In genomic region chr14:99679996-99680395, GRCh38 we compare ENCODE assay signal across 21 cellular contexts. TPM values are rescaled to one million over a fixed set of nuclear protein-coding genes. Genes with fewer than 3 reads are reported as not detected.
A peak's percentile ranks its signal among the peaks of the same experiment; 100 is the strongest.
DNase-seq lines count a peak whose midpoint lies in the region; ATAC-seq lines count a peak whose summit lies in the region.
"Had no signal": no experiment of that assay in that cellular context is flagged by ENCODE, and none has a peak within 500 bp of the region (broad histone marks: within the 10 kb centered on the region; RNA-seq: fewer than 3 reads in every experiment).

No MANE protein-coding gene starts in this region.

- no peaks in the 10 kb centered on the region for H3K27me3 ChIP-seq in neuronal stem cell (ENCODE audit: control insufficient read depth in 3 of 3, insufficient read depth in 3 of 3, low read depth in 1 of 3, low read length in 3 of 3)
- H3K27me3 ChIP-seq: BE2C; BLaER1 treated with 17β-estradiol and CSF1 and Interleukin-3, amounts not matched to agents 10 nM and 100 nM had no signal

- no peak overlapping the region for H2AFZ ChIP-seq in neuronal stem cell (ENCODE audit: low read length)
- H2AFZ ChIP-seq: GM23248 had no signal

- H3K4me1 Mint-ChIP-seq in activated CD4-positive, alpha-beta T cell treated with anti-CD3 and anti-CD28 coated beads, Interleukin-2, amount 10 ng/mL, durations not matched to agents 7 days and 5 days: peaks cover 15% of the 10 kb centered on the region

- H3K4me3 ChIP-seq in neuronal stem cell (ENCODE audit: low read length in 2 of 2): no peak overlapping the region
- H3K4me3 ChIP-seq: BLaER1 treated with 17β-estradiol and CSF1 and Interleukin-3, amounts not matched to agents 10 nM and 100 nM; GM12878; GM23248 had no signal

- no peak overlapping the region for H3K9ac ChIP-seq in neuronal stem cell (ENCODE audit: low read depth, low read length, poor library complexity)
- H3K9ac ChIP-seq: BLaER1 treated with 17β-estradiol and CSF1 and Interleukin-3, amounts not matched to agents 10 nM and 100 nM; GM23248 had no signal

- no peak overlapping the region for H3K27ac ChIP-seq in neuronal stem cell (replicated peaks; ENCODE audit: low read length)
- H3K27ac ChIP-seq: 22Rv1; BLaER1 treated with 17β-estradiol and CSF1 and Interleukin-3, amounts not matched to agents 10 nM and 100 nM; GM23248 had no signal

- no peak overlapping the region for H3K4me2 ChIP-seq in neuronal stem cell (ENCODE audit: insufficient read depth, low read length, poor library complexity, severe bottlenecking)
- H3K4me2 ChIP-seq: BLaER1 treated with 17β-estradiol and CSF1 and Interleukin-3, amounts not matched to agents 10 nM and 100 nM had no signal

- H2BK15ac ChIP-seq in neuronal stem cell (ENCODE audit: low read length): no peak overlapping the region

- H3K4me3 Mint-ChIP-seq in activated CD4-positive, alpha-beta T cell treated with anti-CD3 and anti-CD28 coated beads, Interleukin-2, amount 10 ng/mL, durations not matched to agents 7 days and 5 days: no peak overlapping the region
- H3K4me3 Mint-ChIP-seq: CD14-positive monocyte; CD4-positive, alpha-beta T cell had no signal

- H3K27me3 Mint-ChIP-seq in activated CD4-positive, alpha-beta T cell treated with anti-CD3 and anti-CD28 coated beads, Interleukin-2, amount 10 ng/mL, durations not matched to agents 7 days and 5 days: peaks cover 5% of the 10 kb centered on the region

- peaks cover 3% of the 10 kb centered on the region for H3K79me1 ChIP-seq in neuronal stem cell (ENCODE audit: low read depth, low read length)

- no peak overlapping the region for H4K91ac ChIP-seq in neuronal stem cell (ENCODE audit: low read depth, low read length, poor library complexity)

- H3K14ac ChIP-seq in neuronal stem cell (ENCODE audit: low read length): no peak overlapping the region

- peak overlapping the region; percentile 46 for H2BK12ac ChIP-seq in neuronal stem cell (ENCODE audit: low read length)

- no peak overlapping the region for H4K8ac ChIP-seq in neuronal stem cell (ENCODE audit: low read depth, low read length)

- no peak overlapping the region for H3K18ac ChIP-seq in neuronal stem cell (ENCODE audit: low read length)

- WGBS in neuronal stem cell (ENCODE audit: extremely low coverage in 2 of 2, insufficient read length in 2 of 2, insufficient replicate concordance in 1 of 2), 2 donors: no CpG with 5 or more reads among the region's 5 CpGs

- ATAC-seq in HG03571 (IDR thresholded peaks at IDR 0.05; ENCODE audit: unreplicated experiment): no peak
- ATAC-seq: GM12878, HCT116 had no signal

- H3K36me3 Mint-ChIP-seq in activated CD4-positive, alpha-beta T cell treated with anti-CD3 and anti-CD28 coated beads, Interleukin-2, amount 10 ng/mL, durations not matched to agents 7 days and 5 days (ENCODE audit: low read depth): no peaks in the 10 kb centered on the region
- H3K36me3 Mint-ChIP-seq: CD14-positive monocyte had no signal

- H2BK120ac ChIP-seq in neuronal stem cell (ENCODE audit: low read depth, low read length): no peak overlapping the region

- H3K9me3 ChIP-seq in neuronal stem cell (replicated peaks in 1 of 2; ENCODE audit: control insufficient read depth in 2 of 2, insufficient read depth in 1 of 2, low read depth in 1 of 2, low read length in 2 of 2): peaks cover 13 to 22% of the 10 kb centered on the region in 2 donors
- H3K9me3 ChIP-seq: BE2C had no signal

- no peak overlapping the region for H2AK5ac ChIP-seq in neuronal stem cell (ENCODE audit: low read depth, low read length)

- POLR2A ChIA-PET in activated CD4-positive, alpha-beta T cell treated with anti-CD3 and anti-CD28 coated beads, Interleukin-2, amount 10 ng/mL, durations not matched to agents 7 days and 5 days (lab: Charles Lee): no interaction called here

- CTCF ChIA-PET in activated CD4-positive, alpha-beta T cell treated with anti-CD3 and anti-CD28 coated beads, Interleukin-2, amount 10 ng/mL, durations not matched to agents 7 days and 5 days (lab: Charles Lee): no interaction called here

- peak; percentile 57 for DNase-seq in activated effector memory CD4-positive, alpha-beta T cell treated with anti-CD3 and anti-CD28 coated beads, Interleukin-2, amount 50 U/mL, for 16 hours
- DNase-seq in activated effector memory CD4-positive, alpha-beta T cell treated with Interleukin-2 at 50 U/mL for 16 hours: no peak
- DNase-seq in islet precursor cell: peak; percentile 36
- no peak for DNase-seq in neuronal stem cell (ENCODE audit: low spot score)
- DNase-seq in AML-193 (lab: John Stamatoyannopoulos, UW): no peak
- DNase-seq in activated CD4-positive, alpha-beta T cell treated with anti-CD3 and anti-CD28 coated beads, Interleukin-2, amount 10 ng/mL, durations not matched to agents 7 days and 5 days: no peak
- DNase-seq: BE2C; CD4-positive, alpha-beta T cell; DMS 273 treated with DMSO at 0.1 percent for 48 hours; DMS79; EL; GDM1; GM23248; H7 had no signal

- no peak overlapping the region for H3K23ac ChIP-seq in neuronal stem cell (ENCODE audit: low read depth, low read length, poor library complexity)

- no peak overlapping the region for H3K27ac Mint-ChIP-seq in activated CD4-positive, alpha-beta T cell treated with anti-CD3 and anti-CD28 coated beads, Interleukin-2, amount 10 ng/mL, durations not matched to agents 7 days and 5 days
- H3K27ac Mint-ChIP-seq: CD4-positive, alpha-beta T cell; CD8-positive, alpha-beta memory T cell had no signal

- H3K4me1 ChIP-seq in neuronal stem cell (ENCODE audit: control insufficient read depth in 2 of 2, insufficient read depth in 1 of 2, low read depth in 1 of 2, low read length in 2 of 2): peaks cover 7 to 10% of the 10 kb centered on the region in 2 donors
- H3K4me1 ChIP-seq: BE2C had no signal

- no peaks in the 10 kb centered on the region for H3K9me3 Mint-ChIP-seq in activated CD4-positive, alpha-beta T cell treated with anti-CD3 and anti-CD28 coated beads, Interleukin-2, amount 10 ng/mL, durations not matched to agents 7 days and 5 days
- H3K9me3 Mint-ChIP-seq: CD4-positive, alpha-beta T cell had no signal

- H3K36me3 ChIP-seq in neuronal stem cell (replicated peaks in 1 of 2; ENCODE audit: control insufficient read depth in 2 of 2, insufficient read depth in 2 of 2, low read length in 2 of 2): peaks cover 0 to 2% of the 10 kb centered on the region in 2 donors
- H3K36me3 ChIP-seq: BE2C had no signal

- no peak overlapping the region for H3K4ac ChIP-seq in neuronal stem cell (ENCODE audit: low read length)

- no peak overlapping the region for H2BK5ac ChIP-seq in neuronal stem cell (ENCODE audit: low read length)

RNA-seq across cellular contexts. Expression of gene CYP46A1, which starts 4.1 kb away (rescaled TPM):
- polyA plus RNA-seq in neuronal stem cell (2013, experiment 1 of 2): 1.5 TPM
- 1.6 TPM for polyA plus RNA-seq in neuronal stem cell (2013, experiment 2 of 2)
- total RNA-seq in activated CD4-positive, alpha-beta T cell treated with anti-CD3 and anti-CD28 coated beads, Interleukin-2, amount 10 ng/mL, durations not matched to agents 7 days and 5 days: under 1 TPM; 0.12 to 0.20 TPM
- total RNA-seq: GM12878 had no signal
- polyA plus RNA-seq: CD14-positive monocyte; CD8-positive, alpha-beta memory T cell had no signal

RNA-seq across cellular contexts. Expression of gene HHIPL1, which starts 35.1 kb away (rescaled TPM):
- 0.67 TPM for polyA plus RNA-seq in neuronal stem cell (2013, experiment 1 of 2)
- polyA plus RNA-seq in neuronal stem cell (2013, experiment 2 of 2): 0.71 TPM
- total RNA-seq in activated CD4-positive, alpha-beta T cell treated with anti-CD3 and anti-CD28 coated beads, Interleukin-2, amount 10 ng/mL, durations not matched to agents 7 days and 5 days: under 1 TPM in 1 of 2 experiments, not detected in 1; 0.05 TPM
- total RNA-seq: CD4-positive, alpha-beta T cell; GM12878 had no signal
- polyA plus RNA-seq: CD14-positive monocyte; CD8-positive, alpha-beta memory T cell had no signal

Comparison
In these comparisons a context has a peak if more than half of its experiments do, and no peak if none do; other contexts are left out.
1. DNase-seq: peak in activated effector memory CD4-positive, alpha-beta T cell treated with anti-CD3 and anti-CD28 coated beads, Interleukin-2, amount 50 U/mL, for 16 hours (single experiment) and islet precursor cell (single experiment); none in activated effector memory CD4-positive, alpha-beta T cell treated with Interleukin-2 at 50 U/mL for 16 hours (single experiment), neuronal stem cell (single experiment), AML-193 (0 of 2) and activated CD4-positive, alpha-beta T cell treated with anti-CD3 and anti-CD28 coated beads, Interleukin-2, amount 10 ng/mL, durations not matched to agents 7 days and 5 days (single experiment).